Comparison of ENCODE assay signal across 17 cellular contexts in the genomic region with DNA sequence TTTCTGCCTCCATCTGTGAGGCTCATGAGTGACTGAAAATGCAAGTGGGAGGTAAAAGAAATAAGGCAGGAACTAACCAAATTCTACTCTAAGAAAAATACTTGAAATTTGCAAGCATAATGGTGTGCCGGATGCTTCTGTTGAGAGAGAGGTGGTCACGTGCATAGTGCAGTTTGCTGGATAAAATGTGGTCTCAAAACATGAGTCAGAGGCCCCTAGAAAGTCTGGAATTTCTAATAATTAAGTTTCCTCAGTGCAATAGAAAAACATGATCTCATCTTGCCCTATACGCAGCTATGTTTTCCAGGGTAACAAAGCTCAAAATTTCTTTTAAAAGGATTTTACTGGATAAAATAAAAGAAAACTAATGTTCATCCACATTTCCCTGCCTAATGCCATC.
DNase-seq lines count a peak whose midpoint lies in the region; ATAC-seq and TF ChIP-seq lines count a peak whose summit lies in the region.
"Had no signal": no experiment of that assay in that cellular context is flagged by ENCODE, and none has a peak within 500 bp of the region (broad histone marks: within the 10 kb centered on the region; RNA-seq: fewer than 3 reads in every experiment).

No MANE protein-coding gene starts in this region.

- POLR2A ChIA-PET in activated CD4-positive, alpha-beta T cell treated with anti-CD3 and anti-CD28 coated beads, Interleukin-2, amount 10 ng/mL, durations not matched to agents 7 days and 5 days (lab: Charles Lee): no interaction called here

- H3K27me3 ChIP-seq in colonic mucosa: no peaks in the 10 kb centered on the region
- H3K27me3 ChIP-seq: BE2C had no signal

- no peak overlapping the region for H3K4me3 Mint-ChIP-seq in activated CD4-positive, alpha-beta T cell treated with anti-CD3 and anti-CD28 coated beads, Interleukin-2, amount 10 ng/mL, durations not matched to agents 7 days and 5 days
- H3K4me3 Mint-ChIP-seq: activated CD4-positive, alpha-beta T cell treated with anti-CD3 and anti-CD28 coated beads, Interleukin-2, amount 10 ng/mL, durations not matched to agents 24 days and 14 days; GM23338 had no signal

- H3K36me3 ChIP-seq in colonic mucosa: no peaks in the 10 kb centered on the region
- H3K36me3 ChIP-seq: BE2C had no signal

- H3K4me3 ChIP-seq in AG10803 (ENCODE audit: low read length) (no peak overlapping the region), colonic mucosa (no peak overlapping the region)
- H3K4me3 ChIP-seq: GM23338 had no signal

- no peak overlapping the region for H3K27ac Mint-ChIP-seq in activated CD4-positive, alpha-beta T cell treated with anti-CD3 and anti-CD28 coated beads, Interleukin-2, amount 10 ng/mL, durations not matched to agents 7 days and 5 days
- H3K27ac Mint-ChIP-seq: activated CD4-positive, alpha-beta T cell treated with anti-CD3 and anti-CD28 coated beads, Interleukin-2, amount 10 ng/mL, durations not matched to agents 24 days and 14 days; activated T-helper 2 cell treated with anti-CD3 and anti-CD28 coated beads, Interferon-gamma antibody, Interleukin-2, Interleukin-4, amounts not matched to agents 10 μg/mL and 5 μg/mL and 100 μg/mL, durations not matched to agents 14 hours and 24 hours and 36 hours; GM23338; progenitor cell of endocrine pancreas had no signal

- H3K27ac ChIP-seq in colonic mucosa: peak overlapping the region; percentile 12

- no peaks in the 10 kb centered on the region for H3K27me3 Mint-ChIP-seq in activated CD4-positive, alpha-beta T cell treated with anti-CD3 and anti-CD28 coated beads, Interleukin-2, amount 10 ng/mL, durations not matched to agents 7 days and 5 days
- H3K27me3 Mint-ChIP-seq: progenitor cell of endocrine pancreas had no signal

- no peak for ATAC-seq in GM19023 (IDR thresholded peaks at IDR 0.05; ENCODE audit: unreplicated experiment)
- no peak for ATAC-seq in GM21447 (IDR thresholded peaks at IDR 0.05; ENCODE audit: unreplicated experiment)
- ATAC-seq: GM23338 had no signal

- H3K4me1 ChIP-seq in colonic mucosa: no peaks in the 10 kb centered on the region

- intact Hi-C loops in colonic mucosa (cut with DNase I): no loop called here

- CTCF ChIA-PET in activated CD4-positive, alpha-beta T cell treated with anti-CD3 and anti-CD28 coated beads, Interleukin-2, amount 10 ng/mL, durations not matched to agents 7 days and 5 days (lab: Charles Lee): no interaction called here

- H3K9ac ChIP-seq in colonic mucosa (ENCODE audit: low read depth in 2 of 2, low read length in 2 of 2): no peak overlapping the region

- H3K4me1 Mint-ChIP-seq in activated CD4-positive, alpha-beta T cell treated with anti-CD3 and anti-CD28 coated beads, Interleukin-2, amount 10 ng/mL, durations not matched to agents 7 days and 5 days: peaks cover 32% of the 10 kb centered on the region
- H3K4me1 Mint-ChIP-seq: GM23338 had no signal

- no peaks in the 10 kb centered on the region for H3K9me3 ChIP-seq in colonic mucosa

- DNase-seq in AG10803 (ENCODE audit: low read depth): peak; percentile 79
- DNase-seq in M059J (ENCODE audit: low read depth): peak; percentile 92
- DNase-seq in colonic mucosa: no peak
- DNase-seq in myocyte (ENCODE audit: low read depth): peak; percentile 10
- DNase-seq in activated CD4-positive, alpha-beta T cell treated with anti-CD3 and anti-CD28 coated beads, Interleukin-2, amount 10 ng/mL, durations not matched to agents 7 days and 5 days: no peak
- DNase-seq in COLO668 (lab: John Stamatoyannopoulos, UW; ENCODE audit: unreplicated experiment): no peak
- DNase-seq: activated CD4-positive, alpha-beta T cell treated with anti-CD3 and anti-CD28 coated beads, Interleukin-2, amount 10 ng/mL, durations not matched to agents 24 days and 14 days; BE2C; midbrain; NCI-H2107; stimulated activated CD4-positive, alpha-beta T cell treated with anti-CD3 and anti-CD28 coated beads, Interleukin-4, amount 100 ng/mL, for 1 hour; stimulated activated naive CD4-positive, alpha-beta T cell had no signal

- H3K36me3 Mint-ChIP-seq in activated CD4-positive, alpha-beta T cell treated with anti-CD3 and anti-CD28 coated beads, Interleukin-2, amount 10 ng/mL, durations not matched to agents 7 days and 5 days (ENCODE audit: low read depth): peaks cover 2% of the 10 kb centered on the region

- no peak for TF ChIP-seq CTCF in AG10803 (conservative IDR thresholded peaks at IDR 0.05; ENCODE audit: low read length)
- no peak for TF ChIP-seq CTCF in colonic mucosa (IDR thresholded peaks at IDR 0.05)

- peaks cover 8% of the 10 kb centered on the region for H3K9me3 Mint-ChIP-seq in activated CD4-positive, alpha-beta T cell treated with anti-CD3 and anti-CD28 coated beads, Interleukin-2, amount 10 ng/mL, durations not matched to agents 7 days and 5 days
- H3K9me3 Mint-ChIP-seq: activated CD4-positive, alpha-beta T cell treated with anti-CD3 and anti-CD28 coated beads, Interleukin-2, amount 10 ng/mL, durations not matched to agents 24 days and 14 days; activated T-helper 2 cell treated with anti-CD3 and anti-CD28 coated beads, Interferon-gamma antibody, Interleukin-2, Interleukin-4, amounts not matched to agents 10 μg/mL and 5 μg/mL and 100 μg/mL, durations not matched to agents 14 hours and 24 hours and 36 hours had no signal

Comparison
In these comparisons a context has a peak if more than half of its experiments do, and no peak if none do; other contexts are left out.
1. DNase-seq: peak in AG10803 (single experiment), M059J (single experiment) and myocyte (single experiment); none in colonic mucosa (single experiment), activated CD4-positive, alpha-beta T cell treated with anti-CD3 and anti-CD28 coated beads, Interleukin-2, amount 10 ng/mL, durations not matched to agents 7 days and 5 days (single experiment) and COLO668 (single experiment).